In genomic region chr7:26624839-26625238, GRCh38 we compare ENCODE assay signal across 29 cellular contexts.
"Had no signal": no experiment of that assay in that cellular context is flagged by ENCODE, and none has a peak within 500 bp of the region (broad histone marks: within the 10 kb centered on the region; RNA-seq: fewer than 3 reads in every experiment).

No MANE protein-coding gene starts in this region.

- ATAC-seq: activated naive CD8-positive, alpha-beta T cell treated with anti-CD3 and anti-CD28 coated beads, Interleukin-2, amount 50 U/mL, for 24 hours; Panc1; SK-N-SH treated with all-trans-retinoic acid at 6 μM for 48 hours; T-cell; T-helper 17 cell had no signal

- H3K36me3 Mint-ChIP-seq: activated CD4-positive, alpha-beta memory T cell treated with anti-CD3 and anti-CD28 coated beads for 36 hours; activated naive CD4-positive, alpha-beta T cell treated with anti-CD3 and anti-CD28 coated beads, Interleukin-2, amount 10 ng/mL, durations not matched to agents 7 days and 5 days; activated naive CD8-positive, alpha-beta T cell; brain; T-cell had no signal

- H3K4me1 Mint-ChIP-seq: activated B cell treated with CpG ODN at 0.5 μM for 24 hours; activated naive CD4-positive, alpha-beta T cell treated with anti-CD3 and anti-CD28 coated beads, Interleukin-2, amount 10 ng/mL, durations not matched to agents 7 days and 5 days; activated naive CD8-positive, alpha-beta T cell treated with anti-CD3 and anti-CD28 coated beads, Interleukin-2, amount 50 U/mL, for 24 hours; T-cell; T-helper 17 cell had no signal

- H3K4me3 Mint-ChIP-seq: activated B cell treated with CpG ODN at 0.5 μM for 24 hours; activated CD4-positive, alpha-beta memory T cell treated with anti-CD3 and anti-CD28 coated beads for 36 hours; activated naive CD4-positive, alpha-beta T cell treated with anti-CD3 and anti-CD28 coated beads, Interleukin-2, amount 10 ng/mL, durations not matched to agents 7 days and 5 days; activated naive CD8-positive, alpha-beta T cell; activated naive CD8-positive, alpha-beta T cell treated with anti-CD3 and anti-CD28 coated beads, Interleukin-2, amount 50 U/mL, for 24 hours; activated T-cell treated with anti-CD3 and anti-CD28 coated beads, Interleukin-2, amount 50 U/mL, for 24 hours; activated T-helper 1 cell treated with anti-CD3 and anti-CD28 coated beads, Interleukin-12 subunit alpha, Interleukin-12 subunit beta, Interleukin-2, Interleukin-4 antibody, amounts not matched to agents 30 ng/mL and 10 ng/mL and 1 ng/mL, durations not matched to agents 14 hours and 24 hours and 36 hours; brain; T-cell; T-helper 17 cell had no signal

- H3K27me3 Mint-ChIP-seq: activated B cell treated with CpG ODN at 0.5 μM for 24 hours; activated CD4-positive, alpha-beta memory T cell treated with anti-CD3 and anti-CD28 coated beads for 36 hours; activated naive CD8-positive, alpha-beta T cell treated with anti-CD3 and anti-CD28 coated beads, Interleukin-2, amount 50 U/mL, for 24 hours had no signal

- H3K27ac ChIP-seq: VCaP had no signal

- H3K4me3 ChIP-seq: MG63 had no signal

- H3K27ac Mint-ChIP-seq: activated B cell treated with CpG ODN at 0.5 μM for 24 hours; activated CD4-positive, alpha-beta memory T cell treated with anti-CD3 and anti-CD28 coated beads for 36 hours; activated naive CD4-positive, alpha-beta T cell treated with anti-CD3 and anti-CD28 coated beads, Interleukin-2, amount 10 ng/mL, durations not matched to agents 7 days and 5 days; activated naive CD8-positive, alpha-beta T cell; activated naive CD8-positive, alpha-beta T cell treated with anti-CD3 and anti-CD28 coated beads, Interleukin-2, amount 50 U/mL, for 24 hours; activated T-cell treated with anti-CD3 and anti-CD28 coated beads, Interleukin-2, amount 50 U/mL, for 24 hours; activated T-helper 1 cell treated with anti-CD3 and anti-CD28 coated beads, Interleukin-12 subunit alpha, Interleukin-12 subunit beta, Interleukin-2, Interleukin-4 antibody, amounts not matched to agents 30 ng/mL and 10 ng/mL and 1 ng/mL, durations not matched to agents 14 hours and 24 hours and 36 hours; brain; T-cell; T-helper 17 cell had no signal

- H3K36me3 ChIP-seq: MG63 had no signal

- H3K9me3 ChIP-seq: MG63 had no signal

- H3K27me3 ChIP-seq: MG63 had no signal

- DNase-seq: activated B cell treated with CpG ODN at 0.5 μM for 24 hours; activated CD4-positive, alpha-beta memory T cell treated with anti-CD3 and anti-CD28 coated beads for 36 hours; activated CD4-positive, alpha-beta T cell treated with anti-CD3 and anti-CD28 coated beads for 4 hours; activated CD4-positive, alpha-beta T cell treated with anti-CD3 and anti-CD28 coated beads, Interleukin-2, amount 50 U/mL, for 1 hour; activated CD4-positive, CD25-positive, alpha-beta regulatory T cell treated with anti-CD3 and anti-CD28 coated beads, Interleukin-2, amount 50 U/mL, for 72 hours; activated naive CD4-positive, alpha-beta T cell treated with anti-CD3 and anti-CD28 coated beads, Interleukin-2, amount 10 ng/mL, durations not matched to agents 7 days and 5 days; activated naive CD8-positive, alpha-beta T cell treated with anti-CD3 and anti-CD28 coated beads, Interleukin-2, amount 50 U/mL, for 24 hours; activated T-cell treated with anti-CD3 and anti-CD28 coated beads, Interleukin-2, amount 50 U/mL, for 24 hours; anterior cingulate cortex; Kasumi-1; KG1; MG63; NCI-H1048; NCI-H1105 treated with DMSO at 0.1 percent for 48 hours; NCI-H1436; NCI-H1694; NCI-H2029; NCI-H345; NCI-H524 treated with DMSO at 0.1 percent for 48 hours; SIG-M5; T-cell; T-helper 17 cell; T-helper 9 cell had no signal

- H3K9me3 Mint-ChIP-seq: activated CD4-positive, alpha-beta memory T cell treated with anti-CD3 and anti-CD28 coated beads for 36 hours; activated naive CD8-positive, alpha-beta T cell treated with anti-CD3 and anti-CD28 coated beads, Interleukin-2, amount 50 U/mL, for 24 hours; activated T-cell treated with anti-CD3 and anti-CD28 coated beads, Interleukin-2, amount 50 U/mL, for 24 hours; activated T-helper 1 cell treated with anti-CD3 and anti-CD28 coated beads, Interleukin-12 subunit alpha, Interleukin-12 subunit beta, Interleukin-2, Interleukin-4 antibody, amounts not matched to agents 30 ng/mL and 10 ng/mL and 1 ng/mL, durations not matched to agents 14 hours and 24 hours and 36 hours; T-cell had no signal
